9 cellular contexts compared by ENCODE assay signal in the genomic region with DNA sequence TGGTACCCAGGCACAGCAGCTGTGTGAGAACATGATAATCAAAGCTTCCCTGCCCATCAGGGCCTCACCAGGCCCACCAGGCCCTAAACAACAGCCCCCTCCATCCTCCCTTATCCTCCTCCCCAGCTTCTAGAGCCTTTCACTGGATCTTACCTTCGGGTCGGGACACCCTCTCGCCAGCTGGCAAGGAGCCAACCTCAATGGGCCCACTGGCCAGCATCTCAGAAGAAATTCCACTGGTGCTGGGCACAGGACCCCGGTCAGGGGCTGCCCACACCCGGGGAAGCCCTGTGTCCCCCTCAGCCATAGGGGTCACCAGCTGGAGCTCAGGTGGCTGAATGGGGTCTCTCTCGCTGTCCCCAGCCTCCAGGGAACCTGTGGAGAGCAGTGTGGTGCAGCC. TPM values are rescaled to one million over a fixed set of nuclear protein-coding genes. Genes with fewer than 3 reads are reported as not detected.
"Had no signal": no experiment of that assay in that cellular context is flagged by ENCODE, and none has a peak within 500 bp of the region (broad histone marks: within the 10 kb centered on the region; RNA-seq: fewer than 3 reads in every experiment).

No MANE protein-coding gene starts in this region.

- H3K27ac ChIP-seq: GM23248, HL-60 had no signal

- H3K4me1 ChIP-seq: HAP-1 had no signal

- H2AFZ ChIP-seq: GM23248 had no signal

- ATAC-seq: HCT116, HepG2 had no signal

- H3K9ac ChIP-seq: GM23248 had no signal

- FAIRE-seq: HepG2 had no signal

- H3K27me3 Mint-ChIP-seq: IgD-negative memory B cell had no signal

- H3K4me1 Mint-ChIP-seq: IgD-negative memory B cell had no signal

- DNase-seq: GM23248, GOT3, H7, HFFc6 had no signal

- H3K9me3 Mint-ChIP-seq: HFFc6, IgD-negative memory B cell had no signal

- H3K9me3 ChIP-seq: HAP-1 had no signal

- H3K27ac Mint-ChIP-seq: HFFc6 had no signal

- H3K4me3 Mint-ChIP-seq: HFFc6 had no signal

- H3K4me3 ChIP-seq: GM23248, HAP-1 had no signal

RNA-seq across cellular contexts. Expression of gene LAMB2, which starts 21.5 kb away (rescaled TPM):
- polyA plus RNA-seq: IgD-negative memory B cell had no signal
